Comparison of ENCODE assay signal across 1 cellular context in genomic region chr10:102234866-102235597, GRCh38.
TF ChIP-seq lines count a peak whose summit lies in the region.

No MANE protein-coding gene starts in this region.

TF ChIP-seq in HepG2, 621 proteins besides CTCF, POLR2A, EP300 and RAD21:
- no peak for TF ChIP-seq SMAD1 (CRISPR knock-in tag; IDR thresholded peaks at IDR 0.05; ENCODE audit: borderline replicate concordance, low read depth)
- TF ChIP-seq LCORL (IDR thresholded peaks at IDR 0.05), result no peak
- TF ChIP-seq LCORL (CRISPR knock-in tag; IDR thresholded peaks at IDR 0.05), result no peak
- peak; percentile 84; the same call in 1 of the 2 replicates for TF ChIP-seq ZNF768 (CRISPR knock-in tag; IDR thresholded peaks at IDR 0.05)
- TF ChIP-seq ZNF7 (CRISPR knock-in tag; IDR thresholded peaks at IDR 0.05), result peak; percentile 56
